ENCODE assay signal across 8 cellular contexts in genomic region chr7:66043681-66044497, GRCh38. TPM values are rescaled to one million over a fixed set of nuclear protein-coding genes. Genes with fewer than 3 reads are reported as not detected.
DNase-seq lines count a peak whose midpoint lies in the region; ATAC-seq and TF ChIP-seq lines count a peak whose summit lies in the region.

No MANE protein-coding gene starts in this region.

- ATAC-seq in Right ventricle myocardium superior (ENCODE audit: poor library complexity) = peak; percentile 96
- ATAC-seq in omental fat pad (ENCODE audit: low FRiP score) = peak; percentile 62

- H3K4me3 Mint-ChIP-seq in Calu3 (ENCODE audit: low read depth, unreplicated experiment) = peak overlapping the region; percentile 72
- H3K4me3 Mint-ChIP-seq in activated naive CD4-positive, alpha-beta T cell treated with anti-CD3 and anti-CD28 coated beads for 36 hours = peak overlapping the region; percentile 67

- CTCF ChIA-PET in Calu3 (lab: Charles Lee) = interaction anchor here (0.6 kb wide), 1 partner anchor 13 kb away, joined by 4 read pairs; no protein-coding TSS in a partner anchor
- CTCF ChIA-PET in activated naive CD4-positive, alpha-beta T cell treated with anti-CD3 and anti-CD28 coated beads for 36 hours (lab: Charles Lee) = no interaction called here

- H3K27ac Mint-ChIP-seq in Calu3 (ENCODE audit: unreplicated experiment) = no peak overlapping the region
- H3K27ac Mint-ChIP-seq in activated naive CD4-positive, alpha-beta T cell treated with anti-CD3 and anti-CD28 coated beads for 36 hours = no peak overlapping the region

- intact Hi-C loops in Calu3 (cut with micrococcal nuclease; ENCODE audit: unreplicated experiment) (no loop called here), Right ventricle myocardium superior (cut with DNase I) (no loop called here)
- intact Hi-C loops in activated naive CD4-positive, alpha-beta T cell treated with anti-CD3 and anti-CD28 coated beads for 36 hours (cut with micrococcal nuclease) = loop anchor here (5.0 kb wide), 1 partner anchor 73 kb away; no protein-coding TSS in a partner anchor

- TF ChIP-seq CTCF in Calu3 (IDR thresholded peaks at IDR 0.05; ENCODE audit: unreplicated experiment) (no peak), omental fat pad (IDR thresholded peaks at IDR 0.05) (no peak)

- DNase-seq in Calu3 (peak; percentile 39), HT-29 (ENCODE audit: low spot score) (peak; percentile 85), Right ventricle myocardium superior (peak; percentile 75), omental fat pad (ENCODE audit: low spot score) (no peak), NCI-H2081 (lab: John Stamatoyannopoulos, UW) (no peak), NCI-H1048 (lab: John Stamatoyannopoulos, UW) (no peak), NCI-H2196 treated with DMSO at 0.1 percent for 48 hours (lab: John Stamatoyannopoulos, UW; ENCODE audit: unreplicated experiment) (no peak)
- DNase-seq in activated naive CD4-positive, alpha-beta T cell treated with anti-CD3 and anti-CD28 coated beads for 36 hours = peak; percentile 60

- H3K4me1 Mint-ChIP-seq in Calu3 (ENCODE audit: low read depth, unreplicated experiment) = no peaks in the 10 kb centered on the region
- H3K4me1 Mint-ChIP-seq in activated naive CD4-positive, alpha-beta T cell treated with anti-CD3 and anti-CD28 coated beads for 36 hours (ENCODE audit: low read depth) = peaks cover 10% of the 10 kb centered on the region

- no TSS peak for BruUV-seq in Calu3 (replicated peaks; lab: Mats Ljungman, UMichigan)

- H3K9me3 Mint-ChIP-seq in Calu3 (ENCODE audit: low read depth, unreplicated experiment) = no peaks in the 10 kb centered on the region
- H3K9me3 Mint-ChIP-seq in activated naive CD4-positive, alpha-beta T cell treated with anti-CD3 and anti-CD28 coated beads for 36 hours = no peaks in the 10 kb centered on the region

- no peaks in the 10 kb centered on the region for H3K27me3 Mint-ChIP-seq in Calu3 (ENCODE audit: unreplicated experiment)
- H3K27me3 Mint-ChIP-seq in activated naive CD4-positive, alpha-beta T cell treated with anti-CD3 and anti-CD28 coated beads for 36 hours (ENCODE audit: low read depth) = peaks cover 8% of the 10 kb centered on the region

- peaks cover 5% of the 10 kb centered on the region for H3K36me3 Mint-ChIP-seq in Calu3 (ENCODE audit: insufficient read depth, unreplicated experiment)
- H3K36me3 Mint-ChIP-seq in activated naive CD4-positive, alpha-beta T cell treated with anti-CD3 and anti-CD28 coated beads for 36 hours (ENCODE audit: low read depth) = no peaks in the 10 kb centered on the region

RNA-seq across cellular contexts. Expression of gene ASL, which starts 31.7 kb away (rescaled TPM):
- total RNA-seq in Calu3 (2022) (55.3 and 70.6 TPM in 2 replicates), Right ventricle myocardium superior (8.8 TPM), omental fat pad (10 to 100 TPM; 17.1 to 42.1 (median 24.7) TPM)
- 173 TPM in 2 replicates for total RNA-seq in HT-29 (2014; rRNA removed; shearing (Covaris generic))
- 10 to 100 TPM; 12.7 to 13.6 TPM for total RNA-seq in activated naive CD4-positive, alpha-beta T cell treated with anti-CD3 and anti-CD28 coated beads for 36 hours

Comparison
In these comparisons a context has a peak if more than half of its experiments do, and no peak if none do; other contexts are left out.
1. DNase-seq: peak in Calu3 (single experiment), HT-29 (single experiment), activated naive CD4-positive, alpha-beta T cell treated with anti-CD3 and anti-CD28 coated beads for 36 hours (single experiment) and Right ventricle myocardium superior (single experiment); none in omental fat pad (single experiment), NCI-H2081 (0 of 2), NCI-H1048 (single experiment) and NCI-H2196 treated with DMSO at 0.1 percent for 48 hours (single experiment).